Comparison of ENCODE assay signal across 8 cellular contexts in genomic region chr1:9201421-9202239, GRCh38. TPM values are rescaled to one million over a fixed set of nuclear protein-coding genes. Genes with fewer than 3 reads are reported as not detected.
DNase-seq lines count a peak whose midpoint lies in the region; ATAC-seq lines count a peak whose summit lies in the region.

No MANE protein-coding gene starts in this region.

- DNase-seq in NCI-H69 (lab: John Stamatoyannopoulos, UW) (peak; percentile 16), germinal center (ENCODE audit: low spot score) (no peak), GM19240 (ENCODE audit: insufficient read length, low spot score) (no peak)
- peak in 2 of 10 donors; percentile 31 to 40 for DNase-seq in naive thymus-derived CD8-positive, alpha-beta T cell
- no peak for DNase-seq in effector CD4-positive, alpha-beta T cell
- no peak for DNase-seq in activated CD4-positive, alpha-beta T cell treated with anti-CD3 and anti-CD28 coated beads, Interleukin-2, amount 50 U/mL, for 4 hours

- H3K36me3 Mint-ChIP-seq in naive thymus-derived CD8-positive, alpha-beta T cell = peaks cover 0 to 2% (median 0%) of the 10 kb centered on the region in 3 donors

- peaks cover 40 to 95% (median 75%) of the 10 kb centered on the region in 5 donors for H3K27me3 Mint-ChIP-seq in naive thymus-derived CD8-positive, alpha-beta T cell

- H3K4me3 Mint-ChIP-seq in naive thymus-derived CD8-positive, alpha-beta T cell = peak overlapping the region; percentile 42 to 81 (median 73)

- H3K4me3 ChIP-seq in GM08714 (ENCODE audit: low read length) = peak overlapping the region; percentile 13; the same call in 1 of the 2 replicates
- H3K4me3 ChIP-seq in ectodermal cell (ENCODE audit: insufficient read depth, low read depth, low read length) = peak overlapping the region; percentile 18

- ATAC-seq in naive thymus-derived CD8-positive, alpha-beta T cell = peak; percentile 49 to 53

- peaks cover 23 to 51% (median 43%) of the 10 kb centered on the region in 4 donors for H3K4me1 Mint-ChIP-seq in naive thymus-derived CD8-positive, alpha-beta T cell

- H3K9me3 ChIP-seq in ectodermal cell (ENCODE audit: control insufficient read depth, low read length) = no peaks in the 10 kb centered on the region

- WGBS in ectodermal cell, 2 experiments = 3 to 4% methylated on average over 24 of the region's 24 CpGs

- H3K4me1 ChIP-seq in ectodermal cell (ENCODE audit: control insufficient read depth, insufficient read depth, low read length) = peaks cover 35% of the 10 kb centered on the region

- no peaks in the 10 kb centered on the region for H3K9me3 Mint-ChIP-seq in naive thymus-derived CD8-positive, alpha-beta T cell

- H3K27ac ChIP-seq in ectodermal cell (ENCODE audit: insufficient read depth, low read depth, low read length, poor library complexity, severe bottlenecking) = no peak overlapping the region

- no peaks in the 10 kb centered on the region for H3K36me3 ChIP-seq in ectodermal cell (ENCODE audit: control insufficient read depth, insufficient read depth, low read length)

- POLR2A ChIA-PET in naive thymus-derived CD8-positive, alpha-beta T cell (lab: Charles Lee) = interaction anchor here (0.6 to 0.8 kb wide), 2 partner anchors 35 to 72 kb away, joined by 3 to 4 read pairs; partner anchors contain the start of gene GPR157

- peak overlapping the region in 2 of 10 donors; percentile 65 to 66 for H3K27ac Mint-ChIP-seq in naive thymus-derived CD8-positive, alpha-beta T cell

- H3K27me3 ChIP-seq in ectodermal cell (ENCODE audit: control insufficient read depth, insufficient read depth, low read length, poor library complexity, severe bottlenecking) = peaks cover 79% of the 10 kb centered on the region

RNA-seq across cellular contexts. Expression of gene H6PD, which starts 32.9 kb away (rescaled TPM):
- 12.4 TPM for polyA plus RNA-seq in ectodermal cell (2013, experiment 1 of 4)
- polyA plus RNA-seq in ectodermal cell (2013, experiment 2 of 4) = 15.5 TPM
- 10.8 TPM for polyA plus RNA-seq in ectodermal cell (2013, experiment 3 of 4)
- polyA plus RNA-seq in ectodermal cell (2013, experiment 4 of 4) = 13.6 TPM
- total RNA-seq in naive thymus-derived CD8-positive, alpha-beta T cell = 10 to 100 TPM; 18.7 to 18.9 TPM
- polyA plus RNA-seq in naive thymus-derived CD8-positive, alpha-beta T cell = 10 to 100 TPM in 2 of 3 donors, 1 to 10 TPM in 1; 8.5 to 14.9 (median 11.0) TPM
